In the genomic region with DNA sequence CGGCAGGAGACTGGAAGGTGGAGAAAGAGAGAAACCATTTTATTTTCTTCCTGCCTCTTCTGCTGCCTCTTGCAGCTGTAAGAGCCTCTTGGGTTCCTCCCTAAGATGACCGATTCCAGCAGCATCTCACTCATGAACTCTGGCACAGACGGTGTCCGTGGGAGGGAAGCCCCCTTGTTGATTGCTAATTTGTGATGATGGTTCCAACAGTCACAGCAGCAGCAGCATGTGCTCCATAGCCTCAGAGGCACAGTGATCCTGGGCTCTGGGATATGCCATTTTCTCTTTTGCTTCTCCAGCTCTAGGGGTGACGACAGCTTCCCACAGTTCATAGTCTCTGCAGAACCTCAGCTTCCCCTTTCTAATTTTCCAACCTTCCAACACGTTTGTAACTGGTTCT, we compare ENCODE assay signal across 25 cellular contexts.
DNase-seq lines count a peak whose midpoint lies in the region; ATAC-seq and TF ChIP-seq lines count a peak whose summit lies in the region.
"Had no signal": no experiment of that assay in that cellular context is flagged by ENCODE, and none has a peak within 500 bp of the region (broad histone marks: within the 10 kb centered on the region; RNA-seq: fewer than 3 reads in every experiment).

No MANE protein-coding gene starts in this region.

- DNase-seq in CD4-positive, CD25-positive, alpha-beta regulatory T cell, result no peak
- DNase-seq in MV-4-11 (lab: John Stamatoyannopoulos, UW) (peak; percentile 47), endodermal cell (peak; percentile 40), progenitor cell of endocrine pancreas (ENCODE audit: low spot score, unreplicated experiment) (peak; percentile 0), tibial nerve (ENCODE audit: low spot score in 2 of 2) (no peak), H4 (ENCODE audit: low spot score) (no peak), NCI-H1105 treated with DMSO at 0.1 percent for 48 hours (lab: John Stamatoyannopoulos, UW) (no peak)
- DNase-seq: ACHN; activated B cell treated with CpG ODN at 0.5 μM for 24 hours; activated CD4-positive, alpha-beta T cell treated with anti-CD3 and anti-CD28 coated beads, Interleukin-2, amount 50 U/mL, for 48 hours; activated naive CD4-positive, alpha-beta T cell treated with Interleukin-2 at 50 U/mL for 16 hours; activated T-cell treated with anti-CD3 and anti-CD28 coated beads, Interleukin-2, amount 50 U/mL, for 24 hours; amniotic stem cell; EL; NCI-H1930; NCI-H2227 treated with DMSO at 0.1 percent for 48 hours; OCI-M1; stimulated activated CD4-positive, alpha-beta T cell treated with anti-CD3 and anti-CD28 coated beads, Interleukin-4, amount 100 ng/mL, for 24 hours; stimulated activated naive CD8-positive, alpha-beta T cell treated with anti-CD3 and anti-CD28 coated beads, Interleukin-15, Interleukin-2, amounts not matched to agents 100 U/mL and 50 U/mL, for 24 hours; T-helper 9 cell; transverse colon had no signal

- WGBS in endodermal cell (ENCODE audit: insufficient coverage in 1 of 2, insufficient read length in 1 of 2), 2 experiments, result 85 to 92% methylated on average over 3 to 6 of the region's 6 CpGs
- 51 to 66% methylated on average over 6 of the region's 6 CpGs for WGBS in tibial nerve, 2 donors

- TF ChIP-seq EP300 in tibial nerve (IDR thresholded peaks at IDR 0.05), result no peak

- H3K9me3 Mint-ChIP-seq in CD4-positive, CD25-positive, alpha-beta regulatory T cell, result no peaks in the 10 kb centered on the region
- no peaks in the 10 kb centered on the region for H3K9me3 Mint-ChIP-seq in endodermal cell
- no peaks in the 10 kb centered on the region for H3K9me3 Mint-ChIP-seq in progenitor cell of endocrine pancreas (ENCODE audit: low read depth)
- H3K9me3 Mint-ChIP-seq: activated B cell treated with CpG ODN at 0.5 μM for 24 hours; activated T-cell treated with anti-CD3 and anti-CD28 coated beads, Interleukin-2, amount 50 U/mL, for 24 hours had no signal

- H3K27me3 ChIP-seq in CD4-positive, CD25-positive, alpha-beta regulatory T cell (ENCODE audit: control insufficient read depth, insufficient read depth, low read length), result no peaks in the 10 kb centered on the region
- no peaks in the 10 kb centered on the region for H3K27me3 ChIP-seq in endodermal cell (ENCODE audit: control insufficient read depth, insufficient read depth, low read length, poor library complexity, severe bottlenecking)
- no peaks in the 10 kb centered on the region for H3K27me3 ChIP-seq in tibial nerve
- H3K27me3 ChIP-seq: BLaER1, transverse colon had no signal

- no peaks in the 10 kb centered on the region for H3K27me3 Mint-ChIP-seq in CD4-positive, CD25-positive, alpha-beta regulatory T cell
- H3K27me3 Mint-ChIP-seq in endodermal cell (ENCODE audit: insufficient read depth), result peaks cover 19% of the 10 kb centered on the region
- H3K27me3 Mint-ChIP-seq in progenitor cell of endocrine pancreas, result peaks cover 51% of the 10 kb centered on the region
- H3K27me3 Mint-ChIP-seq: activated T-cell treated with anti-CD3 and anti-CD28 coated beads, Interleukin-2, amount 50 U/mL, for 24 hours had no signal

- no peaks in the 10 kb centered on the region for H3K36me3 Mint-ChIP-seq in CD4-positive, CD25-positive, alpha-beta regulatory T cell
- H3K36me3 Mint-ChIP-seq in endodermal cell (ENCODE audit: low read depth) (no peaks in the 10 kb centered on the region), progenitor cell of endocrine pancreas (ENCODE audit: insufficient read depth) (no peaks in the 10 kb centered on the region)

- TF ChIP-seq POLR2A in tibial nerve (IDR thresholded peaks at IDR 0.05), result no peak

- no peak overlapping the region for H3K4me3 Mint-ChIP-seq in CD4-positive, CD25-positive, alpha-beta regulatory T cell
- H3K4me3 Mint-ChIP-seq in endodermal cell (no peak overlapping the region), progenitor cell of endocrine pancreas (ENCODE audit: low read depth) (no peak overlapping the region)
- H3K4me3 Mint-ChIP-seq: activated B cell treated with CpG ODN at 0.5 μM for 24 hours; activated T-cell treated with anti-CD3 and anti-CD28 coated beads, Interleukin-2, amount 50 U/mL, for 24 hours had no signal

- no peak for TF ChIP-seq CTCF in endodermal cell (conservative IDR thresholded peaks at IDR 0.05)
- TF ChIP-seq CTCF in progenitor cell of endocrine pancreas (IDR thresholded peaks at IDR 0.05; ENCODE audit: unreplicated experiment), result no peak
- no peak for TF ChIP-seq CTCF in tibial nerve (IDR thresholded peaks at IDR 0.05)

- no peak overlapping the region for H3K4me3 ChIP-seq in CD4-positive, CD25-positive, alpha-beta regulatory T cell (ENCODE audit: low read depth, low read length)
- H3K4me3 ChIP-seq in endodermal cell (ENCODE audit: low read length) (no peak overlapping the region), tibial nerve (no peak overlapping the region)
- H3K4me3 ChIP-seq: BLaER1, mucosa of descending colon, transverse colon had no signal

- no peaks in the 10 kb centered on the region for H3K4me1 Mint-ChIP-seq in CD4-positive, CD25-positive, alpha-beta regulatory T cell
- peaks cover 70% of the 10 kb centered on the region for H3K4me1 Mint-ChIP-seq in endodermal cell
- H3K4me1 Mint-ChIP-seq in progenitor cell of endocrine pancreas (ENCODE audit: low read depth), result peaks cover 5% of the 10 kb centered on the region
- H3K4me1 Mint-ChIP-seq: activated B cell treated with CpG ODN at 0.5 μM for 24 hours had no signal

- ATAC-seq in CD4-positive, CD25-positive, alpha-beta regulatory T cell (ENCODE audit: low read depth in 2 of 2), result no peak
- ATAC-seq in HG03520 (IDR thresholded peaks at IDR 0.05; ENCODE audit: unreplicated experiment), result no peak
- ATAC-seq: mucosa of descending colon; Right ventricle myocardium inferior; stimulated activated naive CD8-positive, alpha-beta T cell treated with anti-CD3 and anti-CD28 coated beads, Interleukin-15, Interleukin-2, amounts not matched to agents 100 U/mL and 50 U/mL, for 24 hours had no signal

- H3K9me3 ChIP-seq in CD4-positive, CD25-positive, alpha-beta regulatory T cell (ENCODE audit: control insufficient read depth in 2 of 2, low read length in 2 of 2), result no peaks in the 10 kb centered on the region
- H3K9me3 ChIP-seq in endodermal cell (ENCODE audit: control insufficient read depth, low read length) (no peaks in the 10 kb centered on the region), tibial nerve (no peaks in the 10 kb centered on the region)
- H3K9me3 ChIP-seq: BLaER1, mucosa of descending colon, transverse colon had no signal

- no peak overlapping the region for H3K27ac ChIP-seq in CD4-positive, CD25-positive, alpha-beta regulatory T cell (ENCODE audit: insufficient read depth, low read length, poor library complexity, severe bottlenecking)
- H3K27ac ChIP-seq in endodermal cell (ENCODE audit: low read depth, low read length) (no peak overlapping the region), tibial nerve (no peak overlapping the region)
- H3K27ac ChIP-seq: BLaER1, transverse colon had no signal

- peak overlapping the region in 2 of 3 donors; percentile 26 to 47 for H3K27ac Mint-ChIP-seq in CD4-positive, CD25-positive, alpha-beta regulatory T cell
- no peak overlapping the region for H3K27ac Mint-ChIP-seq in endodermal cell
- H3K27ac Mint-ChIP-seq in progenitor cell of endocrine pancreas, result no peak overlapping the region
- H3K27ac Mint-ChIP-seq: activated B cell treated with CpG ODN at 0.5 μM for 24 hours; activated T-cell treated with anti-CD3 and anti-CD28 coated beads, Interleukin-2, amount 50 U/mL, for 24 hours had no signal

- H3K4me1 ChIP-seq in CD4-positive, CD25-positive, alpha-beta regulatory T cell (ENCODE audit: control insufficient read depth, insufficient read depth, low read length, poor library complexity, severe bottlenecking), result no peaks in the 10 kb centered on the region
- H3K4me1 ChIP-seq in endodermal cell (ENCODE audit: control insufficient read depth, insufficient read depth, low read length), result peaks cover 22% of the 10 kb centered on the region
- H3K4me1 ChIP-seq in tibial nerve, result peaks cover 0 to 27% (median 2%) of the 10 kb centered on the region in 4 donors
- H3K4me1 ChIP-seq: transverse colon had no signal

- H3K36me3 ChIP-seq in CD4-positive, CD25-positive, alpha-beta regulatory T cell (ENCODE audit: control insufficient read depth, insufficient read depth, low read length), result no peaks in the 10 kb centered on the region
- no peaks in the 10 kb centered on the region for H3K36me3 ChIP-seq in endodermal cell (ENCODE audit: control insufficient read depth, insufficient read depth, low read length)
- H3K36me3 ChIP-seq in tibial nerve, result no peaks in the 10 kb centered on the region
- H3K36me3 ChIP-seq: BLaER1, transverse colon had no signal

- H3K9ac ChIP-seq in endodermal cell (ENCODE audit: extremely low read depth, low read length, poor library complexity, severe bottlenecking), result no peak overlapping the region
- H3K9ac ChIP-seq: BLaER1 had no signal

Comparison
In these comparisons a context has a peak if more than half of its experiments do, and no peak if none do; other contexts are left out.
1. DNase-seq: peak in MV-4-11 (single experiment), endodermal cell (single experiment) and progenitor cell of endocrine pancreas (single experiment); none in CD4-positive, CD25-positive, alpha-beta regulatory T cell (0 of 3), tibial nerve (0 of 2), H4 (single experiment) and NCI-H1105 treated with DMSO at 0.1 percent for 48 hours (single experiment).
2. H3K27ac Mint-ChIP-seq: peak in CD4-positive, CD25-positive, alpha-beta regulatory T cell (2 of 3); none in endodermal cell (single experiment) and progenitor cell of endocrine pancreas (single experiment).